In genomic region chr1:28691627-28692026, GRCh38 we compare ENCODE assay signal across 7 cellular contexts. TPM values are rescaled to one million over a fixed set of nuclear protein-coding genes. Genes with fewer than 3 reads are reported as not detected.
"Had no signal": no experiment of that assay in that cellular context is flagged by ENCODE, and none has a peak within 500 bp of the region (broad histone marks: within the 10 kb centered on the region; RNA-seq: fewer than 3 reads in every experiment).

No MANE protein-coding gene starts in this region.

RNA-seq across cellular contexts. Expression of gene RNU11, which starts 43.2 kb away (rescaled TPM):
- total RNA-seq: GM23248, GM23338, H1, H4, H7, H9, HFFc6 had no signal
- polyA plus RNA-seq: GM23248, GM23338, H1 had no signal
